Comparison of ENCODE assay signal across 7 cellular contexts in the genomic region with DNA sequence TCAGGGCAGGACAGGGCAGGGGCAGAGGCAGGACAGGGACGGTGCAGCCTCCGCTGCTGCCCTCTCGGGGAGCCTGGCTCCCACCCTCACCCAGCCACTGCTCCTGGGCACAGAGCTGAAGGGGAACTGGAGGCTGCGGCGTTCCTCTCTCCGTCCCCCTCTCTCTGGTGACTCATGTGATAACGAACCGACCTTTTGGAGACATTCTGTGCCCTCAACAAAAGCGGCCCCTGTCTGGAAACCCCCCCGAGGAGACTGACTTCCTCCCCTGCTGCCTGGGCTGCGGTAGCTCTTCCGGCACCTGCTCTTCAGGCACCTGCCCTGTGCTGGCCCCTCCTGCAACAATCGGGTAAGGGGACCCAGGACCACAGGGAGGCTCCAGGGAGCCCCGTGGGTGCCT.
DNase-seq lines count a peak whose midpoint lies in the region; ATAC-seq and TF ChIP-seq lines count a peak whose summit lies in the region.
"Not testable (repeated sequence)": the region's sequence is repeated elsewhere in the genome, so short reads cannot be mapped to it uniquely, and the experiment has no call there.

No MANE protein-coding gene starts in this region.

- DNase-seq in T-helper 9 cell, result peak; percentile 66
- peak; percentile 53 to 65 for DNase-seq in activated T-helper 1 cell treated with anti-CD3 and anti-CD28 coated beads, Interleukin-2, amount 50 U/mL, for 16 hours (ENCODE audit: low read depth in 1 of 2, low spot score in 1 of 2)
- peak; percentile 1 for DNase-seq in fibroblast of pulmonary artery (ENCODE audit: low read depth)
- DNase-seq in naive thymus-derived CD4-positive, alpha-beta T cell, result peak; percentile 36 to 88 (median 76)
- peak; percentile 46 for DNase-seq in stimulated activated CD8-positive, alpha-beta memory T cell treated with anti-CD3 and anti-CD28 coated beads, Interleukin-12 subunit alpha, Interleukin-12 subunit beta, amount 100 ng/mL, for 24 hours (ENCODE audit: extremely low read depth)

- CTCF ChIA-PET in naive thymus-derived CD4-positive, alpha-beta T cell (lab: Charles Lee), result not testable (repeated sequence)

- not testable (repeated sequence) for H3K4me1 ChIP-seq in naive thymus-derived CD4-positive, alpha-beta T cell (ENCODE audit: control insufficient read depth in 2 of 2, insufficient read depth in 2 of 2, low read length in 2 of 2)

- not testable (repeated sequence) for H3K36me3 ChIP-seq in naive thymus-derived CD4-positive, alpha-beta T cell (ENCODE audit: control insufficient read depth in 2 of 3, insufficient read depth in 3 of 3, low read length in 3 of 3)

- TF ChIP-seq POLR2A in GM19099 (IDR thresholded peaks at IDR 0.05; ENCODE audit: extremely low read depth, insufficient read length, low read depth), result peak; percentile 41

- not testable (repeated sequence) for H3K9me3 Mint-ChIP-seq in naive thymus-derived CD4-positive, alpha-beta T cell

- H3K4me3 ChIP-seq in fibroblast of pulmonary artery (replicated peaks; ENCODE audit: low read depth, low read length); naive thymus-derived CD4-positive, alpha-beta T cell (ENCODE audit: low read length): not testable (repeated sequence)

- TF ChIP-seq CTCF in fibroblast of pulmonary artery (IDR thresholded peaks at IDR 0.05; ENCODE audit: low read length, missing control alignments), result not testable (repeated sequence)

- POLR2A ChIA-PET in naive thymus-derived CD4-positive, alpha-beta T cell (lab: Charles Lee), result not testable (repeated sequence)

- intact Hi-C loops in naive thymus-derived CD4-positive, alpha-beta T cell (cut with micrococcal nuclease), result not testable (repeated sequence)

- H3K36me3 Mint-ChIP-seq in naive thymus-derived CD4-positive, alpha-beta T cell, result not testable (repeated sequence)

- H3K27ac Mint-ChIP-seq in naive thymus-derived CD4-positive, alpha-beta T cell, result peak overlapping the region; percentile 92 to 97 (median 94)

- peak overlapping the region; percentile 71 to 88 (median 82) for H3K4me3 Mint-ChIP-seq in naive thymus-derived CD4-positive, alpha-beta T cell

- ATAC-seq in HG03280 (IDR thresholded peaks at IDR 0.05; ENCODE audit: unreplicated experiment), result peak; percentile 43
- peak; percentile 91 for ATAC-seq in naive thymus-derived CD4-positive, alpha-beta T cell

- H3K27me3 Mint-ChIP-seq in naive thymus-derived CD4-positive, alpha-beta T cell, result not testable (repeated sequence)

- H3K9me3 ChIP-seq in naive thymus-derived CD4-positive, alpha-beta T cell (ENCODE audit: control insufficient read depth in 2 of 3, low read length in 3 of 3), result not testable (repeated sequence)

- H3K27ac ChIP-seq in naive thymus-derived CD4-positive, alpha-beta T cell (ENCODE audit: low read depth, low read length), result peak overlapping the region; percentile 55

- H3K27me3 ChIP-seq in naive thymus-derived CD4-positive, alpha-beta T cell (ENCODE audit: control insufficient read depth in 2 of 2, insufficient read depth in 2 of 2, low read length in 2 of 2), result not testable (repeated sequence)

- H3K4me1 Mint-ChIP-seq in naive thymus-derived CD4-positive, alpha-beta T cell, result peaks cover 0 to 17% (median 9%) of the 10 kb centered on the region in 7 donors

Comparison
In these comparisons a context has a peak if more than half of its experiments do, and no peak if none do; other contexts are left out.
1. DNase-seq: peak in every context shown above with its lines; median percentile 76 in naive thymus-derived CD4-positive, alpha-beta T cell; 66 in T-helper 9 cell; 59 in activated T-helper 1 cell treated with anti-CD3 and anti-CD28 coated beads, Interleukin-2, amount 50 U/mL, for 16 hours; 46 in stimulated activated CD8-positive, alpha-beta memory T cell treated with anti-CD3 and anti-CD28 coated beads, Interleukin-12 subunit alpha, Interleukin-12 subunit beta, amount 100 ng/mL, for 24 hours; 1 in fibroblast of pulmonary artery.